ENCODE assay signal across 19 cellular contexts in genomic region chr17:36459601-36460000, GRCh38. TPM values are rescaled to one million over a fixed set of nuclear protein-coding genes. Genes with fewer than 3 reads are reported as not detected.
A peak's percentile ranks its signal among the peaks of the same experiment; 100 is the strongest.
DNase-seq lines count a peak whose midpoint lies in the region; ATAC-seq, FAIRE-seq and TF ChIP-seq lines count a peak whose summit lies in the region.
"Had no signal": no experiment of that assay in that cellular context is flagged by ENCODE, and none has a peak within 500 bp of the region (broad histone marks: within the 10 kb centered on the region; RNA-seq: fewer than 3 reads in every experiment).

No MANE protein-coding gene starts in this region.

- intact Hi-C loops in kidney (cut with DNase I) = no loop called here

- no peak overlapping the region for H3K27ac ChIP-seq in kidney (ENCODE audit: low read depth in 2 of 2, low read length in 2 of 2)
- H3K27ac ChIP-seq: C4-2B had no signal

- H3K4me3 ChIP-seq in H7 (ENCODE audit: insufficient read depth, low read depth, low read length) = no peak overlapping the region
- H3K4me3 ChIP-seq in kidney (ENCODE audit: low read length in 2 of 2) = no peak overlapping the region
- H3K4me3 ChIP-seq: HAP-1 had no signal

- H3K27me3 ChIP-seq in H7 (ENCODE audit: control insufficient read depth, insufficient read depth, low read length) = no peaks in the 10 kb centered on the region; the same call in 1 of the 2 replicates

- H3K4me1 ChIP-seq in kidney (ENCODE audit: control insufficient read depth in 1 of 2, insufficient read depth in 1 of 2, low read depth in 1 of 2, low read length in 2 of 2) = no peaks in the 10 kb centered on the region
- H3K4me1 ChIP-seq: Caco-2, HAP-1 had no signal

- H3K36me3 ChIP-seq in H7 (replicated peaks; ENCODE audit: control insufficient read depth, insufficient read depth, low read length) (no peaks in the 10 kb centered on the region), kidney (ENCODE audit: control insufficient read depth in 1 of 2, insufficient read depth in 2 of 2, low read length in 2 of 2) (no peaks in the 10 kb centered on the region)
- H3K36me3 ChIP-seq: HAP-1 had no signal

- H3K9me3 ChIP-seq in kidney (ENCODE audit: control insufficient read depth in 1 of 2, low read length in 2 of 2) = no peaks in the 10 kb centered on the region
- H3K9me3 ChIP-seq: Caco-2, HAP-1 had no signal

- TF ChIP-seq CTCF in kidney (IDR thresholded peaks at IDR 0.05; ENCODE audit: borderline replicate concordance, extremely low read depth, insufficient read depth) = no peak

- H3K9ac ChIP-seq in kidney (ENCODE audit: low read length in 2 of 2) = no peak overlapping the region

- peak; percentile 7 for DNase-seq in AG20443 (ENCODE audit: low spot score)
- DNase-seq in H7 = peak; percentile 18
- DNase-seq in kidney = peak; percentile 49
- DNase-seq in occipital lobe (lab: John Stamatoyannopoulos, UW) = peak; percentile 28
- DNase-seq in NCI-H774 (lab: John Stamatoyannopoulos, UW) = no peak
- DNase-seq in activated CD8-positive, alpha-beta memory T cell treated with anti-CD3 and anti-CD28 coated beads for 24 hours = no peak
- DNase-seq: ACHN; AML-193; Caco-2; CD4-positive, alpha-beta T cell had no signal

- FAIRE-seq in kidney (lab: Jason Lieb, UNC) = no peak
- FAIRE-seq: A204.1, D721Med, G401.6, GM12891, GM19239, H1 had no signal

- no peak for ATAC-seq in activated CD4-positive, CD25-positive, alpha-beta regulatory T cell treated with anti-CD3 and anti-CD28 coated beads, Interleukin-2, amount 50 U/mL, for 24 hours

RNA-seq across cellular contexts. Expression of gene ZNHIT3, which starts 26.9 kb away (rescaled TPM):
- 81.8 and 85.4 TPM in 2 replicates for total RNA-seq in H7 (2014; rRNA removed; shearing (Covaris generic))
- total RNA-seq in kidney (25.4 TPM), occipital lobe (44.6 TPM)
- 60.9 TPM for polyA plus RNA-seq in kidney (ENCODE audit: insufficient read depth, low read depth, low replicate concordance)

Comparison
In these comparisons a context has a peak if more than half of its experiments do, and no peak if none do; other contexts are left out.
1. DNase-seq: peak in AG20443 (single experiment), H7 (single experiment), kidney (single experiment) and occipital lobe (single experiment); none in NCI-H774 (single experiment) and activated CD8-positive, alpha-beta memory T cell treated with anti-CD3 and anti-CD28 coated beads for 24 hours (single experiment).